22 cellular contexts compared by ENCODE assay signal in the genomic region with DNA sequence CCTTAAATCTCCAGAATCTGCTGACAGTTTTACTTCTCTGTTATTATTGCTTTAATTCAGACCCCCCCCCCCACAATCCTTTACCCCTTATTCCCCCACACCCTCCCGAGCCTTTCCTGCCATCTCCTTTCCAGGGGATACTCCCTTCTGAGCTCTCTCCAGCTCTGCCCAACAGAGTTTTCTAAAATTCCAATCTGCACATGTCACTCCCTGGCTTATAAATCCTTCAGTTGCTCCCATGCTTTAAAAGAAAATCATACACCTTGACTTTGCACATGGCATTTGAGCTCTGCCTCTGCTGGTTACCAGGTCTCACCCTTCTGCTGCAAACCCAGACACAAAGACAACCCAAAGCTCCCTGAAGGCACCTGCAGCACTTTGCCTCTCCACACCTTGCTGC. TPM values are rescaled to one million over a fixed set of nuclear protein-coding genes. Genes with fewer than 3 reads are reported as not detected.
DNase-seq lines count a peak whose midpoint lies in the region; ATAC-seq, FAIRE-seq and TF ChIP-seq lines count a peak whose summit lies in the region.
"Had no signal": no experiment of that assay in that cellular context is flagged by ENCODE, and none has a peak within 500 bp of the region (broad histone marks: within the 10 kb centered on the region; RNA-seq: fewer than 3 reads in every experiment).

No MANE protein-coding gene starts in this region.

- 46 to 80% methylated on average over 1 of the region's 1 CpG for WGBS in transverse colon (ENCODE audit: low coverage in 1 of 2), 2 donors

- TF ChIP-seq CTCF in transverse colon (IDR thresholded peaks at IDR 0.05), result no peak

- no peak overlapping the region for H3K4me3 ChIP-seq in transverse colon
- H3K4me3 ChIP-seq: A549; BLaER1 treated with 17β-estradiol and CSF1 and Interleukin-3, amounts not matched to agents 10 nM and 100 nM had no signal

- FAIRE-seq in RCC 7860 (lab: Jason Lieb, UNC), result no peak
- FAIRE-seq: A549, D721Med, GM12892 had no signal

- in situ Hi-C loops in transverse colon (cut with MboI; ENCODE audit: low pct_ligation_motif_present in 1 of 4, low pct_unique_long_range_greater_than_20kb in 1 of 4, low sequenced_read_pairs in 3 of 4), result loop anchor here (5.0 to 25.0 kb wide), 6 partner anchors 121 to 231 kb away; a partner anchor contains a TSS

- no peaks in the 10 kb centered on the region for H3K9me3 ChIP-seq in transverse colon

- H3K27me3 ChIP-seq in transverse colon, result no peaks in the 10 kb centered on the region
- H3K27me3 ChIP-seq: BLaER1 treated with 17β-estradiol and CSF1 and Interleukin-3, amounts not matched to agents 10 nM and 100 nM had no signal

- peaks cover 0 to 7% (median 4%) of the 10 kb centered on the region in 4 donors for H3K4me1 ChIP-seq in transverse colon

- intact Hi-C loops in left cardiac atrium (cut with DNase I), result no loop called here
- intact Hi-C loops in left ventricle myocardium superior (cut with micrococcal nuclease), result no loop called here
- intact Hi-C loops in transverse colon (cut with DNase I; ENCODE audit: low total_unique reads), result loop anchor here (1.0 kb wide), 1 partner anchor 209 kb away; a partner anchor contains a TSS

- ATAC-seq in left cardiac atrium (peak in 1 of 2 donors; percentile 3), left ventricle myocardium superior (no peak), HG03354 (IDR thresholded peaks at IDR 0.05; ENCODE audit: poor library complexity, severe bottlenecking, unreplicated experiment) (no peak), HG03439 (IDR thresholded peaks at IDR 0.05; ENCODE audit: unreplicated experiment) (no peak)
- ATAC-seq: A549 had no signal

- TF ChIP-seq EP300 in transverse colon (IDR thresholded peaks at IDR 0.05; ENCODE audit: low read depth), result no peak

- H3K36me3 ChIP-seq in transverse colon, result no peaks in the 10 kb centered on the region
- H3K36me3 ChIP-seq: BLaER1 treated with 17β-estradiol and CSF1 and Interleukin-3, amounts not matched to agents 10 nM and 100 nM had no signal

- H3K27ac ChIP-seq in transverse colon, result no peak overlapping the region

- TF ChIP-seq POLR2A in transverse colon (IDR thresholded peaks at IDR 0.05), result no peak

- DNase-seq in left cardiac atrium, result peak; percentile 3
- DNase-seq in left ventricle myocardium superior, result no peak
- DNase-seq in RCC 7860 (ENCODE audit: low spot score), result peak; percentile 45
- peak; percentile 25 for DNase-seq in glomerular visceral epithelial cell (ENCODE audit: extremely low spot score)
- DNase-seq in transverse colon, result peak; percentile 5
- DNase-seq in T-helper 2 cell, result no peak
- DNase-seq: DMS79 treated with DMSO at 0.1 percent for 48 hours, GF-D8, H7, MM.1S, NCI-H1092 treated with DMSO at 0.1 percent for 48 hours, NCI-H1694, NCI-H2107, NCI-H2227 treated with DMSO at 0.1 percent for 48 hours, NCI-H526 had no signal

RNA-seq across cellular contexts. Expression of a gene that starts 11.7 kb away (rescaled TPM):
- not detected for total RNA-seq in left cardiac atrium
- not detected for total RNA-seq in left ventricle myocardium superior
- total RNA-seq in transverse colon, result 100 to 1,000 TPM; 228 to 468 (median 363) TPM
- total RNA-seq: CD8-positive, alpha-beta memory T cell; H7 had no signal

RNA-seq across cellular contexts. Expression of a gene that starts 34.6 kb away (rescaled TPM):
- total RNA-seq in left cardiac atrium, result 10 to 100 TPM; 46.8 to 68.7 TPM
- total RNA-seq in left ventricle myocardium superior, result 113 TPM
- total RNA-seq in transverse colon, result 10 to 100 TPM in 3 of 4 donors, 1 to 10 TPM in 1; 8.2 to 34.1 (median 24.3) TPM

Comparison
In these comparisons a context has a peak if more than half of its experiments do, and no peak if none do; other contexts are left out.
1. DNase-seq: peak in left cardiac atrium (single experiment), RCC 7860 (single experiment), glomerular visceral epithelial cell (single experiment) and transverse colon (single experiment); none in left ventricle myocardium superior (single experiment) and T-helper 2 cell (0 of 5).
2. RNA of a gene that starts 11.7 kb away (total RNA-seq): 228 to 468 TPM in transverse colon; not detected in left ventricle myocardium superior (single experiment) and not detected in left cardiac atrium; every median in the first group is over 100 times any median in the second.